12 cellular contexts compared by ENCODE assay signal in the genomic region with DNA sequence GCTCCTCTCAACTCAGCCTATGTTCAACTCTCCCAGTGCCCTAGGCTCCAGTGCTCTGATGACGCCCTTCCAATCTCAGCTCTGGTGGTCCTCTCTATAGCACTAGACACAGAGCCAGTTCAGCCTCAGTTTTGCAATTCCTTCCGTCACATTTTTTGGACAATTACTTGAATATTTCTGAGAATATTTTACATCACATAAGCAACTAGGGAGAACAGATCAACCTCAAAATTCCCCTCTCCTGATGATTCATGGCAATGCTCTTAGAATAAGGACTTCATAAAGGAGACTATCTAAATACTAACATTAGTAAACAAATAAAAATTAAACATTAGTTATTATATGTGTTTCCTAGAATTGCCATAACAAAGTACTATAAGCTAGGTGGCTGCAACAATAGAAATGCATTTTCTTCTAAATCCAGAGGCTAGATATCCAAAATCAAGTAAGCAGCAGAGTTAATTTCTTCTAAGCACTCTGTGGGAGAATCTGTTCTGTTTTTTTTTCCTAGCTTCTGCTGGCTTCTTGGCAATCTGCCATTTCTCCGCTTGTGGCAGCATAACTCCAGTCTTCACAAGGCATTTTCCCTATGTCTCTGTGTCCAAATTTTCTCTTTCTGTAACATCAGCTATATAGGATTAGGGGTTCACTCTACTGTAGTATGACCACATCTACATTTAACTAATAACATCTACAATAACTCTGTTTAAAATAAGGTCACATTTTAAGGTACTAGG.
DNase-seq lines count a peak whose midpoint lies in the region; TF ChIP-seq lines count a peak whose summit lies in the region.
"Had no signal": no experiment of that assay in that cellular context is flagged by ENCODE, and none has a peak within 500 bp of the region (broad histone marks: within the 10 kb centered on the region; RNA-seq: fewer than 3 reads in every experiment).

No MANE protein-coding gene starts in this region.

- DNase-seq in DMS53 treated with DMSO at 0.1 percent for 48 hours (lab: John Stamatoyannopoulos, UW; ENCODE audit: unreplicated experiment) = peak; percentile 21
- DNase-seq in MV-4-11 (lab: John Stamatoyannopoulos, UW) = peak; percentile 34
- DNase-seq in cardiac fibroblast (ENCODE audit: low read depth in 2 of 2) = peak; percentile 67 to 77
- peak; percentile 3 for DNase-seq in midbrain (lab: John Stamatoyannopoulos, UW)
- no peak for DNase-seq in ureter (ENCODE audit: low spot score)
- DNase-seq in COLO829 (ENCODE audit: low spot score) = no peak
- no peak for DNase-seq in ascending aorta (ENCODE audit: low spot score in 2 of 2)
- DNase-seq in posterior vena cava (ENCODE audit: low spot score) = no peak
- DNase-seq: activated T-cell treated with anti-CD3 and anti-CD28 coated beads, Interleukin-2, amount 50 U/mL, for 72 hours; effector CD4-positive, alpha-beta T cell; NCI-H2081 treated with DMSO at 0.1 percent for 48 hours; T-helper 17 cell had no signal

- H3K4me3 ChIP-seq in cardiac fibroblast (replicated peaks in 1 of 2; ENCODE audit: low read depth in 2 of 2, low read length in 2 of 2) (no peak overlapping the region), ascending aorta (no peak overlapping the region)

- no peaks in the 10 kb centered on the region for H3K27me3 ChIP-seq in ascending aorta

- no peaks in the 10 kb centered on the region for H3K36me3 ChIP-seq in ascending aorta

- H3K27ac ChIP-seq in ascending aorta = no peak overlapping the region

- intact Hi-C loops in ascending aorta (cut with DNase I) = no loop called here
- intact Hi-C loops in posterior vena cava (cut with DNase I) = no loop called here

- no peaks in the 10 kb centered on the region for H3K9me3 ChIP-seq in ascending aorta

- no peaks in the 10 kb centered on the region for H3K4me1 ChIP-seq in ascending aorta

- no peak for TF ChIP-seq CTCF in cardiac fibroblast (IDR thresholded peaks at IDR 0.05; ENCODE audit: low read depth, low read length)
- TF ChIP-seq CTCF in ascending aorta (IDR thresholded peaks at IDR 0.05) = no peak

Comparison
In these comparisons a context has a peak if more than half of its experiments do, and no peak if none do; other contexts are left out.
1. DNase-seq: peak in DMS53 treated with DMSO at 0.1 percent for 48 hours (single experiment), MV-4-11 (single experiment), cardiac fibroblast (2 of 2) and midbrain (single experiment); none in ureter (single experiment), COLO829 (single experiment), ascending aorta (0 of 2) and posterior vena cava (single experiment).